In genomic region chr4:10831727-10832408, GRCh38 we compare ENCODE assay signal across 1 cellular context.
TF ChIP-seq lines count a peak whose summit lies in the region.

No MANE protein-coding gene starts in this region.

TF ChIP-seq in HepG2, 621 proteins besides CTCF, POLR2A, EP300 and RAD21 (continued from another document):
- TF ChIP-seq FOXK1 (CRISPR knock-in tag; IDR thresholded peaks at IDR 0.05; ENCODE audit: borderline replicate concordance, low read depth) (no peak), ZNF792 (CRISPR knock-in tag; IDR thresholded peaks at IDR 0.05) (no peak), EHMT2 (IDR thresholded peaks at IDR 0.05; ENCODE audit: borderline replicate concordance, low read depth, low read length) (no peak), ZNF670 (CRISPR knock-in tag; IDR thresholded peaks at IDR 0.05; ENCODE audit: borderline replicate concordance) (no peak), MNT (IDR thresholded peaks at IDR 0.05) (peak; percentile 88), ZNF124 (CRISPR knock-in tag; IDR thresholded peaks at IDR 0.05) (no peak), ZSCAN5A (CRISPR knock-in tag; IDR thresholded peaks at IDR 0.05; ENCODE audit: borderline replicate concordance) (no peak)
